ENCODE assay signal across 27 cellular contexts in genomic region chr6:20448828-20449227, GRCh38.
"Had no signal": no experiment of that assay in that cellular context is flagged by ENCODE, and none has a peak within 500 bp of the region (broad histone marks: within the 10 kb centered on the region; RNA-seq: fewer than 3 reads in every experiment).

No MANE protein-coding gene starts in this region.

- H3K27me3 Mint-ChIP-seq: activated naive CD8-positive, alpha-beta T cell treated with anti-CD3 and anti-CD28 coated beads for 36 hours; stimulated activated naive B cell treated with anti-CD40 and anti-IgM and Interleukin-4, amounts not matched to agents 10 μg/mL and 1 μg/mL and 100 μg/mL, for 72 hours; T-cell had no signal

- H3K4me3 ChIP-seq: breast epithelium, gastroesophageal sphincter, left ventricle myocardium inferior, sigmoid colon, uterus had no signal

- H3K27ac ChIP-seq: breast epithelium, epithelial cell of prostate, gastroesophageal sphincter, left ventricle myocardium inferior, sigmoid colon, uterus had no signal

- H3K4me1 ChIP-seq: breast epithelium, uterus had no signal

- ATAC-seq: activated T-cell treated with anti-CD3 and anti-CD28 coated beads, Interleukin-2, amount 50 U/mL, for 4 hours; gastroesophageal sphincter; stimulated activated naive B cell treated with anti-CD40 and anti-IgM and Interleukin-4, amounts not matched to agents 10 μg/mL and 1 μg/mL and 100 μg/mL, for 72 hours; T-cell had no signal

- H3K27me3 ChIP-seq: breast epithelium, gastroesophageal sphincter, sigmoid colon, uterus had no signal

- H3K9me3 Mint-ChIP-seq: activated T-cell treated with anti-CD3 and anti-CD28 coated beads, Interleukin-2, amount 50 U/mL, for 4 hours; activated T-helper 2 cell treated with anti-CD3 and anti-CD28 coated beads, Interferon-gamma antibody, Interleukin-2, Interleukin-4, amounts not matched to agents 10 μg/mL and 5 μg/mL and 100 μg/mL, durations not matched to agents 14 hours and 24 hours and 36 hours; T-cell had no signal

- FAIRE-seq: astrocyte, keratinocyte had no signal

- H3K36me3 ChIP-seq: breast epithelium, gastroesophageal sphincter, left ventricle myocardium inferior, sigmoid colon, uterus had no signal

- H3K27ac Mint-ChIP-seq: activated naive CD8-positive, alpha-beta T cell treated with anti-CD3 and anti-CD28 coated beads for 36 hours; activated T-helper 2 cell treated with anti-CD3 and anti-CD28 coated beads, Interferon-gamma antibody, Interleukin-2, Interleukin-4, amounts not matched to agents 10 μg/mL and 5 μg/mL and 100 μg/mL, durations not matched to agents 14 hours and 24 hours and 36 hours; nephron; stimulated activated naive B cell treated with anti-CD40 and anti-IgM and Interleukin-4, amounts not matched to agents 10 μg/mL and 1 μg/mL and 100 μg/mL, for 72 hours; T-cell had no signal

- DNase-seq: activated CD4-positive, alpha-beta T cell treated with anti-CD3 and anti-CD28 coated beads, Interleukin-2, amount 50 U/mL, for 48 hours; activated CD8-positive, alpha-beta memory T cell treated with anti-CD3 and anti-CD28 coated beads, Interleukin-2, amount 50 U/mL, for 48 hours; activated naive CD4-positive, alpha-beta T cell treated with Interleukin-2 at 50 U/mL for 16 hours; activated naive CD8-positive, alpha-beta T cell treated with anti-CD3 and anti-CD28 coated beads for 36 hours; activated T-cell treated with anti-CD3 and anti-CD28 coated beads, Interleukin-2, amount 50 U/mL, for 4 hours; cerebellar nuclear complex; cortex of kidney; head of caudate nucleus; left ventricle myocardium inferior; mammary epithelial cell; occipital lobe; posterior cingulate gyrus; sigmoid colon; stimulated activated CD4-positive, alpha-beta T cell treated with anti-CD3 and anti-CD28 coated beads, Interleukin-2, amount 100 ng/mL, for 48 hours; stimulated activated CD8-positive, alpha-beta memory T cell treated with anti-CD3 and anti-CD28 coated beads, Interleukin-4, amount 100 ng/mL, for 48 hours; stimulated activated naive B cell treated with anti-CD40 and anti-IgM and Interleukin-4, amounts not matched to agents 10 μg/mL and 1 μg/mL and 100 μg/mL, for 72 hours; T-cell; T-helper 9 cell; trophoblast cell; uterus had no signal

- H3K4me3 Mint-ChIP-seq: activated naive CD8-positive, alpha-beta T cell treated with anti-CD3 and anti-CD28 coated beads for 36 hours; activated T-cell treated with anti-CD3 and anti-CD28 coated beads, Interleukin-2, amount 50 U/mL, for 4 hours; nephron; stimulated activated naive B cell treated with anti-CD40 and anti-IgM and Interleukin-4, amounts not matched to agents 10 μg/mL and 1 μg/mL and 100 μg/mL, for 72 hours; T-cell had no signal

- H3K9me3 ChIP-seq: breast epithelium, gastroesophageal sphincter, left ventricle myocardium inferior, uterus had no signal
